In genomic region chr19:35670686-35671085, GRCh38 we compare ENCODE assay signal across 8 cellular contexts. TPM values are rescaled to one million over a fixed set of nuclear protein-coding genes. Genes with fewer than 3 reads are reported as not detected.
"Had no signal": no experiment of that assay in that cellular context is flagged by ENCODE, and none has a peak within 500 bp of the region (broad histone marks: within the 10 kb centered on the region; RNA-seq: fewer than 3 reads in every experiment).

No MANE protein-coding gene starts in this region.

- H3K27ac ChIP-seq: GM23248 had no signal

- H3K36me3 ChIP-seq: HAP-1 had no signal

- ATAC-seq: HCT116 had no signal

- H3K4me3 ChIP-seq: GM23248, HAP-1 had no signal

- H3K9me3 ChIP-seq: HAP-1 had no signal

- DNase-seq: GM23248, GOT3, KBM-7 had no signal

RNA-seq across cellular contexts. Expression of gene UPK1A, which starts 4.4 kb away (rescaled TPM):
- total RNA-seq: GM23248, H4, HT-29 had no signal

RNA-seq across cellular contexts. Expression of gene ETV2, which starts 29.1 kb away (rescaled TPM):
- total RNA-seq: GM23248 had no signal

RNA-seq across cellular contexts. Expression of gene ZBTB32, which starts 33.7 kb away (rescaled TPM):
- total RNA-seq: GM23248, H4, H7, HT-29 had no signal
